22 cellular contexts compared by ENCODE assay signal in genomic region chr19:30324982-30325381, GRCh38. TPM values are rescaled to one million over a fixed set of nuclear protein-coding genes. Genes with fewer than 3 reads are reported as not detected.
"Had no signal": no experiment of that assay in that cellular context is flagged by ENCODE, and none has a peak within 500 bp of the region (broad histone marks: within the 10 kb centered on the region; RNA-seq: fewer than 3 reads in every experiment).

No MANE protein-coding gene starts in this region.

- ATAC-seq: K562, SK-N-SH treated with all-trans-retinoic acid at 6 μM for 48 hours had no signal

- DNase-seq: NCI-H1092 treated with DMSO at 0.1 percent for 48 hours, NCI-H1436, NCI-H187, NCI-H2029, NCI-H2081 treated with DMSO at 0.1 percent for 48 hours, NCI-H2171, NCI-H226, NCI-H446, NCI-H510A, NCI-H524 treated with DMSO at 0.1 percent for 48 hours, NCI-H69, NCI-H774, SHP77, SJCRH30 had no signal

- H3K4me1 Mint-ChIP-seq: IgD-negative memory B cell had no signal

- H3K4me3 Mint-ChIP-seq: IgD-negative memory B cell had no signal

- H3K9me3 ChIP-seq: SJCRH30 had no signal

- H3K27ac Mint-ChIP-seq: IgD-negative memory B cell had no signal

- H3K36me3 Mint-ChIP-seq: IgD-negative memory B cell had no signal

- H3K4me3 ChIP-seq: K562, SJCRH30 had no signal

- H3K27me3 ChIP-seq: SJCRH30 had no signal

- H3K36me3 ChIP-seq: SJCRH30 had no signal

- H3K27ac ChIP-seq: HL-60, KMS-11, RWPE1, SJCRH30 had no signal

- H3K4me1 ChIP-seq: SJCRH30 had no signal

- H3K27me3 Mint-ChIP-seq: IgD-negative memory B cell had no signal

RNA-seq across cellular contexts. Expression of gene ZNF536, which starts 47.2 kb away (rescaled TPM):
- total RNA-seq: K562, LHCN-M2, MCF 10A had no signal
